In genomic region chr7:85829817-85830432, GRCh38 we compare ENCODE assay signal across 9 cellular contexts.
DNase-seq lines count a peak whose midpoint lies in the region; TF ChIP-seq lines count a peak whose summit lies in the region.
"Had no signal": no experiment of that assay in that cellular context is flagged by ENCODE, and none has a peak within 500 bp of the region (broad histone marks: within the 10 kb centered on the region; RNA-seq: fewer than 3 reads in every experiment).

No MANE protein-coding gene starts in this region.

- TF ChIP-seq CTCF in brain (conservative IDR thresholded peaks at IDR 0.05) (peak; percentile 77 to 79), neural crest cell (conservative IDR thresholded peaks at IDR 0.05) (peak; percentile 75)

- no peak overlapping the region for H3K4me3 Mint-ChIP-seq in brain
- H3K4me3 Mint-ChIP-seq in neural crest cell: no peak overlapping the region

- H3K27me3 Mint-ChIP-seq in brain (no peaks in the 10 kb centered on the region), neural crest cell (ENCODE audit: low read depth) (no peaks in the 10 kb centered on the region)

- H3K4me1 Mint-ChIP-seq in brain (peaks cover 12% of the 10 kb centered on the region), neural crest cell (peaks cover 21% of the 10 kb centered on the region)

- no peaks in the 10 kb centered on the region for H3K36me3 Mint-ChIP-seq in brain
- H3K36me3 Mint-ChIP-seq in neural crest cell (ENCODE audit: low read depth): no peaks in the 10 kb centered on the region

- H3K27ac Mint-ChIP-seq in brain (peak overlapping the region in 1 of 5 experiments; percentile 49), neural crest cell (ENCODE audit: unreplicated experiment) (peak overlapping the region; percentile 46)

- peak; percentile 33 for DNase-seq in GM03348 (ENCODE audit: low spot score)
- peak; percentile 68 for DNase-seq in NCI-H1694 treated with DMSO at 0.1 percent for 48 hours (lab: John Stamatoyannopoulos, UW)
- no peak for DNase-seq in neural crest cell (ENCODE audit: low read depth, low spot score)
- no peak for DNase-seq in medulla oblongata (ENCODE audit: extremely low spot score)
- no peak for DNase-seq in GDM1 (lab: John Stamatoyannopoulos, UW)
- no peak for DNase-seq in activated effector memory CD4-positive, alpha-beta T cell treated with Interleukin-2 at 50 U/mL for 16 hours
- no peak for DNase-seq in KG1 (lab: John Stamatoyannopoulos, UW)
- DNase-seq: occipital lobe had no signal

- H3K9me3 Mint-ChIP-seq in brain (no peaks in the 10 kb centered on the region), neural crest cell (no peaks in the 10 kb centered on the region)

Comparison
In these comparisons a context has a peak if more than half of its experiments do, and no peak if none do; other contexts are left out.
1. DNase-seq: peak in GM03348 (single experiment) and NCI-H1694 treated with DMSO at 0.1 percent for 48 hours (single experiment); none in neural crest cell (single experiment), medulla oblongata (single experiment), GDM1 (single experiment), activated effector memory CD4-positive, alpha-beta T cell treated with Interleukin-2 at 50 U/mL for 16 hours (single experiment) and KG1 (single experiment).